8 cellular contexts compared by ENCODE assay signal in genomic region chr2:142130111-142131015, GRCh38. TPM values are rescaled to one million over a fixed set of nuclear protein-coding genes. Genes with fewer than 3 reads are reported as not detected.
DNase-seq lines count a peak whose midpoint lies in the region; ATAC-seq and TF ChIP-seq lines count a peak whose summit lies in the region.

No MANE protein-coding gene starts in this region.

- peak overlapping the region; percentile 63 for H3K27ac ChIP-seq in 22Rv1
- H3K27ac ChIP-seq in IMR-90 (ENCODE audit: insufficient read depth, low read length), result no peak overlapping the region

- H2BK120ac ChIP-seq in IMR-90 (ENCODE audit: low read depth, low read length), result no peak overlapping the region

- H3K9me1 ChIP-seq in IMR-90 (ENCODE audit: insufficient read depth, low read length), result no peaks in the 10 kb centered on the region

- no peak for TF ChIP-seq POLR2A in IMR-90 (IDR thresholded peaks at IDR 0.05; ENCODE audit: low read depth, low read length)

- no peak overlapping the region for H3K18ac ChIP-seq in IMR-90 (ENCODE audit: low read depth, low read length)

- no peak for TF ChIP-seq CTCF in 22Rv1 (IDR thresholded peaks at IDR 0.05)
- no peak for TF ChIP-seq CTCF in IMR-90 (conservative IDR thresholded peaks at IDR 0.05; ENCODE audit: low read depth, low read length)
- no peak for TF ChIP-seq CTCF in glutamatergic neuron (IDR thresholded peaks at IDR 0.05; ENCODE audit: partially characterized antibody, unreplicated experiment)

- intact Hi-C loops in IMR-90 (cut with micrococcal nuclease), result no loop called here
- intact Hi-C loops in activated T-helper 2 cell treated with anti-CD3 and anti-CD28 coated beads, Interferon-gamma antibody, Interleukin-2, Interleukin-4, amounts not matched to agents 10 μg/mL and 5 μg/mL and 100 μg/mL, durations not matched to agents 14 hours and 24 hours and 36 hours (cut with micrococcal nuclease), result no loop called here

- no peaks in the 10 kb centered on the region for H3K9me3 Mint-ChIP-seq in activated T-helper 2 cell treated with anti-CD3 and anti-CD28 coated beads, Interferon-gamma antibody, Interleukin-2, Interleukin-4, amounts not matched to agents 10 μg/mL and 5 μg/mL and 100 μg/mL, durations not matched to agents 14 hours and 24 hours and 36 hours
- peaks cover 5% of the 10 kb centered on the region for H3K9me3 Mint-ChIP-seq in glutamatergic neuron (ENCODE audit: unreplicated experiment)

- no peak overlapping the region for H2AK5ac ChIP-seq in IMR-90 (ENCODE audit: low read depth, low read length)

- H3K56ac ChIP-seq in IMR-90 (ENCODE audit: extremely low read depth, insufficient read depth, low read length), result no peak overlapping the region

- ATAC-seq in GM18870 (IDR thresholded peaks at IDR 0.05; ENCODE audit: unreplicated experiment) (peak; percentile 17), IMR-90 (ENCODE audit: low read depth) (peak; percentile 78)

- H4K8ac ChIP-seq in IMR-90 (ENCODE audit: low read depth in 2 of 2, low read length in 2 of 2), result no peak overlapping the region

- no TSS peak for BruUV-seq in IMR-90 (replicated peaks; lab: Mats Ljungman, UMichigan)

- CTCF ChIA-PET in IMR-90 (lab: Yijun Ruan, JAX), result interaction anchor here (0.6 to 1.4 kb wide), 3 partner anchors 9 to 510 kb away, joined by 4 to 5 read pairs (median 4); no protein-coding TSS in a partner anchor

- H3K4me2 ChIP-seq in IMR-90 (ENCODE audit: low read depth, low read length), result peak overlapping the region; percentile 99

- TF ChIP-seq RAD21 in IMR-90 (IDR thresholded peaks at IDR 0.05; ENCODE audit: low read length), result no peak

- H2BK20ac ChIP-seq in IMR-90 (ENCODE audit: low read depth, low read length), result no peak overlapping the region

- no peaks in the 10 kb centered on the region for H4K20me1 ChIP-seq in IMR-90 (ENCODE audit: insufficient read depth, low read length)

- H3K27me3 Mint-ChIP-seq in activated T-helper 2 cell treated with anti-CD3 and anti-CD28 coated beads, Interferon-gamma antibody, Interleukin-2, Interleukin-4, amounts not matched to agents 10 μg/mL and 5 μg/mL and 100 μg/mL, durations not matched to agents 14 hours and 24 hours and 36 hours (ENCODE audit: low read depth), result peaks cover 36% of the 10 kb centered on the region
- H3K27me3 Mint-ChIP-seq in glutamatergic neuron (ENCODE audit: unreplicated experiment), result peaks cover 6% of the 10 kb centered on the region

- no peak overlapping the region for H3K4ac ChIP-seq in IMR-90 (ENCODE audit: low read depth, low read length)

- peak; percentile 51 for DNase-seq in IMR-90
- no peak for DNase-seq in activated T-helper 2 cell treated with anti-CD3 and anti-CD28 coated beads, Interferon-gamma antibody, Interleukin-2, Interleukin-4, amounts not matched to agents 10 μg/mL and 5 μg/mL and 100 μg/mL, durations not matched to agents 14 hours and 24 hours and 36 hours (ENCODE audit: low spot score)
- DNase-seq in glutamatergic neuron, result peak; percentile 52
- DNase-seq in nucleus accumbens (lab: John Stamatoyannopoulos, UW), result peak in 52 of 56 donors; percentile 22 to 82 (median 70)
- DNase-seq in SKM-1 (lab: John Stamatoyannopoulos, UW; ENCODE audit: unreplicated experiment), result no peak
- no peak for DNase-seq in activated gamma-delta T cell (lab: John Stamatoyannopoulos, UW)

- H3K4me1 ChIP-seq in IMR-90 (ENCODE audit: control insufficient read depth, insufficient read depth, low read length), result 0 out of 2 replicates have a peak, but pooled peaks cover 2% of the 10 kb centered on the region

- H4K91ac ChIP-seq in IMR-90 (ENCODE audit: insufficient read depth, low read depth, low read length), result no peak overlapping the region

- H3K79me1 ChIP-seq in IMR-90 (ENCODE audit: low read depth in 1 of 2, low read length in 2 of 2), result no peaks in the 10 kb centered on the region

- H4K5ac ChIP-seq in IMR-90 (ENCODE audit: low read depth, low read length), result no peak overlapping the region

- H3K36me3 ChIP-seq in IMR-90 (ENCODE audit: control insufficient read depth, insufficient read depth, low read length), result no peaks in the 10 kb centered on the region

- peaks cover 14% of the 10 kb centered on the region for H3K27me3 ChIP-seq in IMR-90 (ENCODE audit: control insufficient read depth, insufficient read depth, low read length)

- peak overlapping the region; percentile 74 for H2AFZ ChIP-seq in IMR-90 (replicated peaks; ENCODE audit: low read length, poor library complexity)

- H3K4me1 Mint-ChIP-seq in activated T-helper 2 cell treated with anti-CD3 and anti-CD28 coated beads, Interferon-gamma antibody, Interleukin-2, Interleukin-4, amounts not matched to agents 10 μg/mL and 5 μg/mL and 100 μg/mL, durations not matched to agents 14 hours and 24 hours and 36 hours (ENCODE audit: low read depth), result peaks cover 10% of the 10 kb centered on the region
- peaks cover 32% of the 10 kb centered on the region for H3K4me1 Mint-ChIP-seq in glutamatergic neuron (ENCODE audit: low read depth, unreplicated experiment)

- no peak overlapping the region for H3K27ac Mint-ChIP-seq in activated T-helper 2 cell treated with anti-CD3 and anti-CD28 coated beads, Interferon-gamma antibody, Interleukin-2, Interleukin-4, amounts not matched to agents 10 μg/mL and 5 μg/mL and 100 μg/mL, durations not matched to agents 14 hours and 24 hours and 36 hours
- H3K27ac Mint-ChIP-seq in glutamatergic neuron (ENCODE audit: unreplicated experiment), result peak overlapping the region; percentile 96

- H3K23ac ChIP-seq in IMR-90 (ENCODE audit: low read depth, low read length), result peak overlapping the region; percentile 65

- no peak overlapping the region for H3K14ac ChIP-seq in IMR-90 (replicated peaks; ENCODE audit: low read depth, low read length)

- no peak overlapping the region for H2BK5ac ChIP-seq in IMR-90 (ENCODE audit: low read depth, low read length, poor library complexity, severe bottlenecking)

- peak overlapping the region; percentile 78 for H3K4me3 Mint-ChIP-seq in activated T-helper 2 cell treated with anti-CD3 and anti-CD28 coated beads, Interferon-gamma antibody, Interleukin-2, Interleukin-4, amounts not matched to agents 10 μg/mL and 5 μg/mL and 100 μg/mL, durations not matched to agents 14 hours and 24 hours and 36 hours (ENCODE audit: low read depth)
- peak overlapping the region; percentile 96 for H3K4me3 Mint-ChIP-seq in glutamatergic neuron (ENCODE audit: unreplicated experiment)

- no peaks in the 10 kb centered on the region for H3K36me3 Mint-ChIP-seq in activated T-helper 2 cell treated with anti-CD3 and anti-CD28 coated beads, Interferon-gamma antibody, Interleukin-2, Interleukin-4, amounts not matched to agents 10 μg/mL and 5 μg/mL and 100 μg/mL, durations not matched to agents 14 hours and 24 hours and 36 hours (ENCODE audit: low read depth)
- no peaks in the 10 kb centered on the region for H3K36me3 Mint-ChIP-seq in glutamatergic neuron (ENCODE audit: unreplicated experiment)

- no peak overlapping the region for H2BK15ac ChIP-seq in IMR-90 (ENCODE audit: low read depth, low read length)

- no peaks in the 10 kb centered on the region for H3K9me3 ChIP-seq in IMR-90 (ENCODE audit: control insufficient read depth, insufficient read depth, low read length)

- POLR2A ChIA-PET in IMR-90 (lab: Charles Lee; ENCODE audit: unreplicated experiment), result no interaction called here

- dilution Hi-C loops in IMR-90 (cut with HindIII; ENCODE audit: low sequenced_read_pairs, unreplicated experiment), result no loop called here

- WGBS in IMR-90 (ENCODE audit: extremely low coverage in 2 of 2, insufficient read length in 1 of 2), 2 experiments, result 4% methylated on average over 23 of the region's 69 CpGs; no CpG with 5 or more reads in 1 of the 2 experiments

- H3K4me3 ChIP-seq in IMR-90 (ENCODE audit: insufficient read depth, low read depth, low read length), result peak overlapping the region; percentile 63

- H3K9ac ChIP-seq in IMR-90 (ENCODE audit: low read depth, low read length), result peak overlapping the region; percentile 34; the same call in 1 of the 2 replicates

- in situ Hi-C loops in IMR-90 (cut with MboI; ENCODE audit: low sequenced_read_pairs), result no loop called here

- H2AK9ac ChIP-seq in IMR-90 (replicated peaks; ENCODE audit: low read depth, low read length, poor library complexity), result peak overlapping the region; percentile 23

TF ChIP-seq in IMR-90, 13 proteins besides CTCF, POLR2A, EP300 and RAD21:
- TF ChIP-seq BHLHE40 (IDR thresholded peaks at IDR 0.05; ENCODE audit: low read depth, low read length), result no peak
- TF ChIP-seq USF2 (IDR thresholded peaks at IDR 0.05; ENCODE audit: low read depth, low read length), result no peak
- no peak for TF ChIP-seq MXI1 (IDR thresholded peaks at IDR 0.05; ENCODE audit: borderline replicate concordance, low read depth, low read length)
- TF ChIP-seq RFX5 (IDR thresholded peaks at IDR 0.05; ENCODE audit: low read depth, low read length), result no peak
- no peak for TF ChIP-seq MAZ (IDR thresholded peaks at IDR 0.05; ENCODE audit: borderline replicate concordance, low read depth, low read length)
- TF ChIP-seq ELK1 (IDR thresholded peaks at IDR 0.05; ENCODE audit: borderline replicate concordance, low read depth, low read length), result no peak
- TF ChIP-seq FOS (IDR thresholded peaks at IDR 0.05; ENCODE audit: low read depth, low read length), result no peak
- TF ChIP-seq SMC3 (IDR thresholded peaks at IDR 0.05; ENCODE audit: low read depth, low read length), result no peak
TF ChIP-seq in IMR-90: peak in this region for 0.

RNA-seq across cellular contexts. Expression of gene LRP1B, which starts 0.5 kb away (rescaled TPM):
- total RNA-seq in IMR-90 (2012; rRNA removed) (under 0.01 TPM in 2 replicates), glutamatergic neuron (ENCODE audit: unreplicated experiment) (28.7 TPM)
- 0.02 TPM in 1 of 2 replicates, not detected in the other for polyA plus RNA-seq in IMR-90 (2012; rRNA removed)
- polyA plus RNA-seq in IMR-90 (2012; cell fraction: cytosol; rRNA removed), result not detected in 2 replicates
- polyA plus RNA-seq in IMR-90 (2012; cell fraction: nucleus; rRNA removed; ENCODE audit: low replicate concordance), result not detected in 2 replicates
- total RNA-seq in activated T-helper 2 cell treated with anti-CD3 and anti-CD28 coated beads, Interferon-gamma antibody, Interleukin-2, Interleukin-4, amounts not matched to agents 10 μg/mL and 5 μg/mL and 100 μg/mL, durations not matched to agents 14 hours and 24 hours and 36 hours, result not detected in 2 replicates

Comparison
In these comparisons a context has a peak if more than half of its experiments do, and no peak if none do; other contexts are left out.
1. DNase-seq: peak in IMR-90 (single experiment), glutamatergic neuron (single experiment) and nucleus accumbens (52 of 56); none in activated T-helper 2 cell treated with anti-CD3 and anti-CD28 coated beads, Interferon-gamma antibody, Interleukin-2, Interleukin-4, amounts not matched to agents 10 μg/mL and 5 μg/mL and 100 μg/mL, durations not matched to agents 14 hours and 24 hours and 36 hours (single experiment), SKM-1 (single experiment) and activated gamma-delta T cell (single experiment).
2. RNA of gene LRP1B, which starts 0.5 kb away (total RNA-seq): 28.7 TPM in glutamatergic neuron (single experiment); under 0.01 TPM in IMR-90 and not detected in activated T-helper 2 cell treated with anti-CD3 and anti-CD28 coated beads, Interferon-gamma antibody, Interleukin-2, Interleukin-4, amounts not matched to agents 10 μg/mL and 5 μg/mL and 100 μg/mL, durations not matched to agents 14 hours and 24 hours and 36 hours; every median in the first group is over 10 times any median in the second.